ENCODE assay signal across 8 cellular contexts in genomic region chr17:75270218-75270965, GRCh38. TPM values are rescaled to one million over a fixed set of nuclear protein-coding genes. Genes with fewer than 3 reads are reported as not detected.
DNase-seq lines count a peak whose midpoint lies in the region; ATAC-seq and TF ChIP-seq lines count a peak whose summit lies in the region.

No MANE protein-coding gene starts in this region.

- peaks cover 47% of the 10 kb centered on the region for H3K4me1 ChIP-seq in left ventricle myocardium inferior

- DNase-seq in GF-D8 (lab: John Stamatoyannopoulos, UW) (peak; percentile 81), amniotic epithelial cell (ENCODE audit: low read depth) (peak; percentile 80), left ventricle myocardium inferior (peak; percentile 62), putamen (ENCODE audit: low spot score) (peak; percentile 41), NCI-H187 treated with DMSO at 0.1 percent for 48 hours (lab: John Stamatoyannopoulos, UW) (no peak)

- peak; percentile 15 for TF ChIP-seq CTCF in left ventricle myocardium inferior (IDR thresholded peaks at IDR 0.05; ENCODE audit: borderline replicate concordance)

- peak overlapping the region; percentile 96 for H3K27ac ChIP-seq in KOPT-K1 (ENCODE audit: low read depth, low read length, poor library complexity, severe bottlenecking)
- peak overlapping the region; percentile 97 for H3K27ac ChIP-seq in left ventricle myocardium inferior (replicated peaks)

- intact Hi-C loops in left ventricle myocardium inferior (cut with micrococcal nuclease), result no loop called here

- peak; percentile 28 for ATAC-seq in GM21737 (IDR thresholded peaks at IDR 0.05; ENCODE audit: unreplicated experiment)
- ATAC-seq in SK-N-SH treated with all-trans-retinoic acid at 6 μM for 48 hours, result peak; percentile 77

- H3K9me3 ChIP-seq in KOPT-K1 (ENCODE audit: insufficient read depth, low read length, poor library complexity, severe bottlenecking) (no peaks in the 10 kb centered on the region), left ventricle myocardium inferior (replicated peaks) (no peaks in the 10 kb centered on the region)

- H3K4me3 ChIP-seq in left ventricle myocardium inferior, result peak overlapping the region; percentile 90

- H3K27me3 ChIP-seq in left ventricle myocardium inferior (ENCODE audit: low read depth), result no peaks in the 10 kb centered on the region

- H3K36me3 ChIP-seq in KOPT-K1 (ENCODE audit: insufficient read depth, low read length) (peaks cover 59% of the 10 kb centered on the region), left ventricle myocardium inferior (peaks cover 26% of the 10 kb centered on the region)

TF ChIP-seq in SK-N-SH treated with all-trans-retinoic acid at 6 μM for 48 hours, 23 proteins besides CTCF, POLR2A, EP300 and RAD21:
- TF ChIP-seq ZNF8 (CRISPR knock-in tag; IDR thresholded peaks at IDR 0.05) (no peak), CSRNP3 (CRISPR knock-in tag; IDR thresholded peaks at IDR 0.05) (0 out of 2 replicates have a peak, but pooled peaks have one; percentile 23), SNAI2 (CRISPR knock-in tag; IDR thresholded peaks at IDR 0.05) (peak; percentile 51; the same call in 1 of the 2 replicates)

RNA-seq across cellular contexts. Expression of gene MIF4GD, which starts 0.6 kb away (rescaled TPM):
- 11.9 TPM for total RNA-seq in left ventricle myocardium inferior

RNA-seq across cellular contexts. Expression of gene MRPS7, which starts 8.7 kb away (rescaled TPM):
- total RNA-seq in left ventricle myocardium inferior, result 115 TPM

RNA-seq across cellular contexts. Expression of gene GGA3, which starts 9.0 kb away (rescaled TPM):
- 18.8 TPM for total RNA-seq in left ventricle myocardium inferior

RNA-seq across cellular contexts. Expression of gene SLC25A19, which starts 18.8 kb away (rescaled TPM):
- 16.0 TPM for total RNA-seq in left ventricle myocardium inferior
